Comparison of ENCODE assay signal across 13 cellular contexts in genomic region chr10:123744226-123744536, GRCh38.
DNase-seq lines count a peak whose midpoint lies in the region; ATAC-seq and TF ChIP-seq lines count a peak whose summit lies in the region.
"Had no signal": no experiment of that assay in that cellular context is flagged by ENCODE, and none has a peak within 500 bp of the region (broad histone marks: within the 10 kb centered on the region; RNA-seq: fewer than 3 reads in every experiment).

No MANE protein-coding gene starts in this region.

- H3K27me3 ChIP-seq in neuronal stem cell (ENCODE audit: control insufficient read depth in 3 of 3, insufficient read depth in 3 of 3, low read depth in 1 of 3, low read length in 3 of 3): no peaks in the 10 kb centered on the region
- H3K27me3 ChIP-seq in smooth muscle cell (ENCODE audit: low read depth): no peaks in the 10 kb centered on the region
- H3K27me3 ChIP-seq in left lung: peaks cover 0 to 10% of the 10 kb centered on the region in 2 donors

- H2BK5ac ChIP-seq in neuronal stem cell (ENCODE audit: low read length): no peak overlapping the region

- no peak overlapping the region for H2BK120ac ChIP-seq in neuronal stem cell (ENCODE audit: low read depth, low read length)

- no peak overlapping the region for H2BK12ac ChIP-seq in neuronal stem cell (ENCODE audit: low read length)

- no peak overlapping the region for H4K8ac ChIP-seq in neuronal stem cell (ENCODE audit: low read depth, low read length)

- ATAC-seq in left lung: no peak

- H3K27ac ChIP-seq in VCaP (peak overlapping the region; percentile 13; the same call in 1 of the 2 replicates), neuronal stem cell (replicated peaks; ENCODE audit: low read length) (no peak overlapping the region), smooth muscle cell (ENCODE audit: low read depth) (no peak overlapping the region), left lung (no peak overlapping the region)

- H3K9ac ChIP-seq in neuronal stem cell (ENCODE audit: low read depth, low read length, poor library complexity) (no peak overlapping the region), smooth muscle cell (ENCODE audit: low read depth) (no peak overlapping the region)

- no peaks in the 10 kb centered on the region for H3K79me1 ChIP-seq in neuronal stem cell (ENCODE audit: low read depth, low read length)

- H3K4ac ChIP-seq in neuronal stem cell (ENCODE audit: low read length): no peak overlapping the region

- no peak for TF ChIP-seq CTCF in VCaP (conservative IDR thresholded peaks at IDR 0.05)
- TF ChIP-seq CTCF in smooth muscle cell (IDR thresholded peaks at IDR 0.05; ENCODE audit: borderline replicate concordance, insufficient read depth, poor library complexity, severe bottlenecking): no peak
- TF ChIP-seq CTCF in left lung (IDR thresholded peaks at IDR 0.05): no peak

- WGBS in neuronal stem cell (ENCODE audit: extremely low coverage in 2 of 2, insufficient read length in 2 of 2, insufficient replicate concordance in 1 of 2), 2 donors: no CpG with 5 or more reads among the region's 6 CpGs
- 73% methylated on average over 6 of the region's 6 CpGs for WGBS in smooth muscle cell (ENCODE audit: low lambda C conversion rate)

- H2AFZ ChIP-seq in neuronal stem cell (ENCODE audit: low read length): no peak overlapping the region
- no peak overlapping the region for H2AFZ ChIP-seq in smooth muscle cell (ENCODE audit: low read depth)

- no peaks in the 10 kb centered on the region for H3F3A ChIP-seq in smooth muscle cell (ENCODE audit: low read depth)

- H3K4me3 ChIP-seq in neuronal stem cell (ENCODE audit: low read length in 2 of 2) (no peak overlapping the region), smooth muscle cell (no peak overlapping the region), left lung (no peak overlapping the region)

- H3K4me2 ChIP-seq in neuronal stem cell (ENCODE audit: insufficient read depth, low read length, poor library complexity, severe bottlenecking) (no peak overlapping the region), smooth muscle cell (peak overlapping the region; percentile 57)

- H3K4me1 ChIP-seq in neuronal stem cell (ENCODE audit: control insufficient read depth in 2 of 2, insufficient read depth in 1 of 2, low read depth in 1 of 2, low read length in 2 of 2) (peaks cover 0 to 6% of the 10 kb centered on the region in 2 donors), smooth muscle cell (ENCODE audit: low read depth) (no peaks in the 10 kb centered on the region), left lung (no peaks in the 10 kb centered on the region)

- no peaks in the 10 kb centered on the region for H3K79me2 ChIP-seq in smooth muscle cell (ENCODE audit: low read depth)

- H3K9me3 ChIP-seq in neuronal stem cell (replicated peaks in 1 of 2; ENCODE audit: control insufficient read depth in 2 of 2, insufficient read depth in 1 of 2, low read depth in 1 of 2, low read length in 2 of 2) (no peaks in the 10 kb centered on the region), smooth muscle cell (replicated peaks; ENCODE audit: low read depth) (no peaks in the 10 kb centered on the region), left lung (no peaks in the 10 kb centered on the region)

- H3K23ac ChIP-seq in neuronal stem cell (ENCODE audit: low read depth, low read length, poor library complexity): no peak overlapping the region

- H2AK5ac ChIP-seq in neuronal stem cell (ENCODE audit: low read depth, low read length): no peak overlapping the region

- intact Hi-C loops in left lung (cut with DNase I): no loop called here

- DNase-seq in neuronal stem cell (ENCODE audit: low spot score) (no peak), smooth muscle cell (lab: John Stamatoyannopoulos, UW; ENCODE audit: unreplicated experiment) (no peak), left lung (no peak), NCI-H774 (lab: John Stamatoyannopoulos, UW) (no peak)
- no peak for DNase-seq in stimulated activated CD4-positive, alpha-beta T cell treated with anti-CD3 and anti-CD28 coated beads, Interleukin-15, amount 100 ng/mL, for 24 hours
- DNase-seq: AML-193; CD4-positive, alpha-beta memory T cell; DMS153; DMS79; GDM1; GOT3; H9 had no signal

- no peak overlapping the region for H3K14ac ChIP-seq in neuronal stem cell (ENCODE audit: low read length)

- H3K18ac ChIP-seq in neuronal stem cell (ENCODE audit: low read length): peak overlapping the region; percentile 72

- no peak overlapping the region for H4K91ac ChIP-seq in neuronal stem cell (ENCODE audit: low read depth, low read length, poor library complexity)

- H4K20me1 ChIP-seq in smooth muscle cell (ENCODE audit: low read depth): no peaks in the 10 kb centered on the region

- peak overlapping the region; percentile 3 for H2BK15ac ChIP-seq in neuronal stem cell (ENCODE audit: low read length)

- no peaks in the 10 kb centered on the region for H3K36me3 ChIP-seq in neuronal stem cell (replicated peaks in 1 of 2; ENCODE audit: control insufficient read depth in 2 of 2, insufficient read depth in 2 of 2, low read length in 2 of 2)
- no peaks in the 10 kb centered on the region for H3K36me3 ChIP-seq in smooth muscle cell (ENCODE audit: low read depth)
- no peaks in the 10 kb centered on the region for H3K36me3 ChIP-seq in left lung
